ENCODE assay signal across 1 cellular context in the genomic region with DNA sequence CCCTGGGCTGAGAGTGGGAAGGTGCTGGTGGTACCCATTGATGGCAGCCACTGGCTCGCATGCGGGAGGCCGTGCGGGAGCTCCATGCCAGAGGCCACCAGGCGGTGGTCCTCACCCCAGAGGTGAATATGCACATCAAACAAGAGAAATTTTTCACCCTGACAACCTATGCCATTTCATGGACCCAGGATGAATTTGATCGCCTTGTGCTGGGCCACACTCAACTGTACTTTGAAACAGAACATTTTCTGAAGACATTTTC.
TF ChIP-seq lines count a peak whose summit lies in the region.

No MANE protein-coding gene starts in this region.

TF ChIP-seq in A549, 52 proteins besides CTCF, POLR2A, EP300 and RAD21:
- TF ChIP-seq NR3C1 (IDR thresholded peaks at IDR 0.05), result no peak
- TF ChIP-seq, protein P1, sequence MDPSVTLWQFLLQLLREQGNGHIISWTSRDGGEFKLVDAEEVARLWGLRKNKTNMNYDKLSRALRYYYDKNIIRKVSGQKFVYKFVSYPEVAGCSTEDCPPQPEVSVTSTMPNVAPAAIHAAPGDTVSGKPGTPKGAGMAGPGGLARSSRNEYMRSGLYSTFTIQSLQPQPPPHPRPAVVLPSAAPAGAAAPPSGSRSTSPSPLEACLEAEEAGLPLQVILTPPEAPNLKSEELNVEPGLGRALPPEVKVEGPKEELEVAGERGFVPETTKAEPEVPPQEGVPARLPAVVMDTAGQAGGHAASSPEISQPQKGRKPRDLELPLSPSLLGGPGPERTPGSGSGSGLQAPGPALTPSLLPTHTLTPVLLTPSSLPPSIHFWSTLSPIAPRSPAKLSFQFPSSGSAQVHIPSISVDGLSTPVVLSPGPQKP (IDR thresholded peaks at IDR 0.05; ENCODE audit: low read depth, low read length), result no peak
- no peak for TF ChIP-seq HDAC2 (IDR thresholded peaks at IDR 0.05)
- no peak for TF ChIP-seq MYC (IDR thresholded peaks at IDR 0.05; ENCODE audit: borderline replicate concordance, low read length)
- no peak for TF ChIP-seq BCL3 (IDR thresholded peaks at IDR 0.05)
- no peak for TF ChIP-seq CHD2 (IDR thresholded peaks at IDR 0.05; ENCODE audit: low read length, partially characterized antibody)
TF ChIP-seq in A549: peak in this region for 0.
